Comparison of ENCODE assay signal across 2 cellular contexts in genomic region chrX:55709735-55710134, GRCh38.
TF ChIP-seq lines count a peak whose summit lies in the region.

No MANE protein-coding gene starts in this region.

TF ChIP-seq in HepG2, 621 proteins besides CTCF, POLR2A, EP300 and RAD21:
- TF ChIP-seq KLF9 (CRISPR knock-in tag; IDR thresholded peaks at IDR 0.05; ENCODE audit: low read depth) (no peak), E2F5 (CRISPR knock-in tag; conservative IDR thresholded peaks at IDR 0.05) (no peak), ZFP36 (IDR thresholded peaks at IDR 0.05; ENCODE audit: borderline replicate concordance, low read depth, low read length, partially characterized antibody) (peak; percentile 65), FOXC1 (CRISPR knock-in tag; IDR thresholded peaks at IDR 0.05; ENCODE audit: borderline replicate concordance) (no peak), ZNF724P (CRISPR knock-in tag; IDR thresholded peaks at IDR 0.05; ENCODE audit: borderline replicate concordance) (0 out of 2 replicates have a peak, but pooled peaks have one; percentile 41)

TF ChIP-seq in K562, 482 proteins besides CTCF, POLR2A, EP300 and RAD21:
- TF ChIP-seq KLF13 (tag; IDR thresholded peaks at IDR 0.05; ENCODE audit: borderline replicate concordance, low read depth) (no peak), ZFP36 (IDR thresholded peaks at IDR 0.05; ENCODE audit: low read depth, low read length, partially characterized antibody) (peak; percentile 64)
